Comparison of ENCODE assay signal across 16 cellular contexts in genomic region chr2:188449992-188450391, GRCh38.
"Had no signal": no experiment of that assay in that cellular context is flagged by ENCODE, and none has a peak within 500 bp of the region (broad histone marks: within the 10 kb centered on the region; RNA-seq: fewer than 3 reads in every experiment).

No MANE protein-coding gene starts in this region.

- ATAC-seq: activated T-cell treated with anti-CD3 and anti-CD28 coated beads, Interleukin-2, amount 50 U/mL, for 72 hours; stimulated activated naive CD8-positive, alpha-beta T cell treated with anti-CD3 and anti-CD28 coated beads, Interleukin-15, Interleukin-2, amounts not matched to agents 100 U/mL and 50 U/mL, for 24 hours had no signal

- H3K9me3 ChIP-seq: ascending aorta, tibial nerve had no signal

- H3K4me3 ChIP-seq: ascending aorta, tibial nerve had no signal

- H3K36me3 ChIP-seq: ascending aorta, WERI-Rb-1 had no signal

- H3K27ac ChIP-seq: ascending aorta, tibial nerve, WERI-Rb-1 had no signal

- DNase-seq: activated CD4-positive, alpha-beta T cell treated with anti-CD3 and anti-CD28 coated beads for 1 hour; activated CD4-positive, alpha-beta T cell treated with anti-CD3 and anti-CD28 coated beads, Interleukin-2, amount 50 U/mL, for 4 hours; activated effector memory CD4-positive, alpha-beta T cell treated with anti-CD3 and anti-CD28 coated beads, Interleukin-2, amount 50 U/mL, for 16 hours; activated naive CD4-positive, alpha-beta T cell treated with anti-CD3 and anti-CD28 coated beads, Interleukin-2, amount 50 U/mL, for 16 hours; activated T-cell treated with anti-CD3 and anti-CD28 coated beads, Interleukin-2, amount 50 U/mL, for 72 hours; cortex of kidney; effector CD4-positive, alpha-beta T cell; immature natural killer cell; occipital lobe; stimulated activated CD4-positive, alpha-beta T cell treated with anti-CD3 and anti-CD28 coated beads, Interleukin-12 subunit alpha, Interleukin-12 subunit beta, amount 100 ng/mL, for 4 hours; stimulated activated CD4-positive, alpha-beta T cell treated with anti-CD3 and anti-CD28 coated beads, Interleukin-1b, Interleukin-23, amount 100 ng/mL, for 48 hours; stimulated activated naive CD8-positive, alpha-beta T cell treated with anti-CD3 and anti-CD28 coated beads, Interleukin-15, Interleukin-2, amounts not matched to agents 100 U/mL and 50 U/mL, for 24 hours; substantia nigra; WERI-Rb-1 had no signal
